ENCODE assay signal across 8 cellular contexts in the genomic region with DNA sequence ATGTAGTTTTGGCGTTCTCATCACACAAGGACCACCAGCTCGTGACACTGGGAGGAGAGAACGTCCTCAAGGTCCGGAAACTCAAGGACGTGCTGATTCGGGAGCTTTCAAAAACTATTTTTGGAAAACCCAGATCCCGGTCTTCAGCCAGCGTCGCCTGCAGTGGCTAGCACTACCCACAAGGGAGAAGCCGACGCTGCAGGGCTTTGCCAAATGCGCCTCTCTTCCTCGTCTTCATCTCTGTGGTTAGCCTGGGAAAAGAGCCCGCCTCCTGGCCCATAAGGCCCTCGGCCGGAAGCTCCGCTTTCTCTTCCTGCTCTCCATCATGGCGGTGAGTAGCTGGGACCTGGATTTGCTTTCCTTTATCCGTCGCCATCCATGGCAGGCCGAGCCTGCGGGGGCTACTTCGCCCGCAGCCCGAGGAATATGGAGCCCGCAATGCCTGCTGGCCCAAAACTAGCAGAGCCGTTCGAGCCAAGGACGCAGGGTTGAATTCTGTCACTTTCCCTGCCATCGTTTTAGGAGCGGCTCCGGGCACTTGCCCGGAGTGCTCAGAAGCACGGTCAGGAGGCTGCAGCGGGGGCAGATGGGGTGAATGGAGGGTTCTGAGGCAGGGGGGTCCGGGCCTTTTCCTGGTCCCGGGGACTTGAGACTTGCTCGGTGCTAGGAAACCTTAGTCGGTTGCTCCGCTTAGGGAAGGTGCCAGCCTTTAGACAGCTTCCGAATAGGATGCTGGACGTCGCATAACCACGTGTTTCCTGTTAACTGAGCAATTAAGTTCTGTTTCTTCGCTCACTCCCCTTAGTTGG. TPM values are rescaled to one million over a fixed set of nuclear protein-coding genes. Genes with fewer than 3 reads are reported as not detected.
DNase-seq lines count a peak whose midpoint lies in the region; TF ChIP-seq lines count a peak whose summit lies in the region.

RPL11 (plus strand) TSS at position 308 of the 809 bp plus-strand sequence; CDS start at position 326, 18 bp downstream.

- H2AK5ac ChIP-seq in H9 (ENCODE audit: insufficient read length, low read length) = no peak within 1 kb of the TSS

- H3K27me3 ChIP-seq in H9 (ENCODE audit: insufficient read depth, low read length) = no peaks in the 10 kb centered on the region
- H3K27me3 ChIP-seq in MG63 = no peaks in the 10 kb centered on the region
- H3K27me3 ChIP-seq in stomach smooth muscle (ENCODE audit: control insufficient read depth in 1 of 2, insufficient read depth in 2 of 2, low read length in 2 of 2) = no peaks in the 10 kb centered on the region

- H3K36me3 ChIP-seq in ES-I3 (ENCODE audit: insufficient read depth, low read length) (peaks cover 43% of the 10 kb centered on the region), MG63 (peaks cover 49% of the 10 kb centered on the region), stomach smooth muscle (ENCODE audit: control insufficient read depth in 2 of 2, insufficient read depth in 2 of 2, low read length in 2 of 2) (peaks cover 35 to 37% of the 10 kb centered on the region in 2 donors)

- H4K91ac ChIP-seq in H9 (ENCODE audit: insufficient read length, low read depth, low read length) = no peak within 1 kb of the TSS

- no peak within 1 kb of the TSS for H2BK12ac ChIP-seq in H9 (ENCODE audit: insufficient read length, low read depth, low read length)

- H3K4me3 ChIP-seq in MG63 (peak within 1 kb of the TSS; percentile 97), fibroblast of villous mesenchyme (ENCODE audit: low read depth, low read length) (peak within 1 kb of the TSS; percentile 97), stomach smooth muscle (ENCODE audit: low read length in 2 of 2) (peak within 1 kb of the TSS; percentile 97 to 100)

- H4K20me1 ChIP-seq in H9 (ENCODE audit: control insufficient read depth, insufficient read depth, insufficient read length) = no peaks in the 10 kb centered on the region

- H3K56ac ChIP-seq in H9 (ENCODE audit: insufficient read length, low read depth, low read length) = no peak within 1 kb of the TSS

- TF ChIP-seq CTCF in H9 (conservative IDR thresholded peaks at IDR 0.05) = peak; percentile 75
- TF ChIP-seq CTCF in fibroblast of villous mesenchyme (IDR thresholded peaks at IDR 0.05; ENCODE audit: insufficient read depth, low read depth, low read length) = peak; percentile 73
- peak; percentile 74 for TF ChIP-seq CTCF in neural crest cell (conservative IDR thresholded peaks at IDR 0.05)

- H3K79me2 ChIP-seq in H9 (ENCODE audit: insufficient read depth, low read length) = peaks cover 37% of the 10 kb centered on the region; the same call in 1 of the 2 replicates

- no peak within 1 kb of the TSS for H3K4ac ChIP-seq in H9 (ENCODE audit: low read depth, low read length)

- peaks cover 6% of the 10 kb centered on the region for H3K23me2 ChIP-seq in H9 (ENCODE audit: insufficient read length, low read depth, low read length, poor library complexity, severe bottlenecking)

- no peak within 1 kb of the TSS for H2BK120ac ChIP-seq in H9 (ENCODE audit: low read depth, low read length, poor library complexity, severe bottlenecking)

- peak within 1 kb of the TSS; percentile 73 for H3K4me2 ChIP-seq in H9 (ENCODE audit: insufficient read depth, insufficient read length, low read length)

- H3K9ac ChIP-seq in ES-I3 (ENCODE audit: low read depth, low read length) = peak within 1 kb of the TSS; percentile 88
- H3K9ac ChIP-seq in H9 (ENCODE audit: extremely low read depth, insufficient read length, low read length) = peak within 1 kb of the TSS; percentile 93
- peak within 1 kb of the TSS; percentile 95 to 96 for H3K9ac ChIP-seq in stomach smooth muscle (ENCODE audit: low read length in 2 of 2)

- H3K14ac ChIP-seq in H9 (ENCODE audit: insufficient read depth, low read length) = peak within 1 kb of the TSS; percentile 65

- H2AFZ ChIP-seq in H9 (ENCODE audit: low read length) = no peak within 1 kb of the TSS

- peaks cover 10 to 11% of the 10 kb centered on the region in 2 experiments; a peak in 4 of 5 replicates for H3K9me3 Mint-ChIP-seq in H9
- H3K9me3 Mint-ChIP-seq in neural crest cell = no peaks in the 10 kb centered on the region

- H2BK5ac ChIP-seq in H9 (ENCODE audit: insufficient read length, low read length) = peak within 1 kb of the TSS; percentile 67

- H3K23ac ChIP-seq in H9 (ENCODE audit: insufficient read length, low read depth, low read length) = no peak within 1 kb of the TSS

- H3K9me3 ChIP-seq in ES-I3 (ENCODE audit: control insufficient read depth, insufficient read depth, low read length) = no peaks in the 10 kb centered on the region
- no peaks in the 10 kb centered on the region for H3K9me3 ChIP-seq in H9 (ENCODE audit: control insufficient read depth, low read depth, low read length)
- H3K9me3 ChIP-seq in MG63 = no peaks in the 10 kb centered on the region
- no peaks in the 10 kb centered on the region for H3K9me3 ChIP-seq in stomach smooth muscle (ENCODE audit: control insufficient read depth in 2 of 2, low read length in 2 of 2)

- peaks cover 37 to 40% of the 10 kb centered on the region in 2 experiments for H3K4me1 Mint-ChIP-seq in H9
- peaks cover 46% of the 10 kb centered on the region for H3K4me1 Mint-ChIP-seq in neural crest cell

- DNase-seq in H9 = peak; percentile 94
- DNase-seq in MG63 = peak; percentile 94
- peak; percentile 94 for DNase-seq in SIG-M5 treated with dmso at 0.1 percent for 504 hours (lab: John Stamatoyannopoulos, UW; ENCODE audit: unreplicated experiment)
- peak; percentile 83 for DNase-seq in activated gamma-delta T cell treated with Interleukin-2 at 50 U/mL for 16 hours
- peak; percentile 97 for DNase-seq in fibroblast of villous mesenchyme (ENCODE audit: low read depth)
- peak; percentile 81 for DNase-seq in neural crest cell (ENCODE audit: low read depth, low spot score)

- peak within 1 kb of the TSS; percentile 55 for H3K18ac ChIP-seq in H9 (ENCODE audit: insufficient read length, low read depth, low read length)

- peaks cover 10% of the 10 kb centered on the region for H3K4me1 ChIP-seq in ES-I3 (ENCODE audit: insufficient read depth, low read length)
- peaks cover 4% of the 10 kb centered on the region; the same call in 1 of the 2 replicates for H3K4me1 ChIP-seq in H9 (ENCODE audit: insufficient read depth, low read length)
- peaks cover 17% of the 10 kb centered on the region for H3K4me1 ChIP-seq in stomach smooth muscle (ENCODE audit: control insufficient read depth, insufficient read depth, low read length)

- H2BK15ac ChIP-seq in H9 (ENCODE audit: low read depth, low read length) = no peak within 1 kb of the TSS

- H3K27ac Mint-ChIP-seq in H9 (peak within 1 kb of the TSS; percentile 96 to 99 (median 97)), neural crest cell (ENCODE audit: unreplicated experiment) (peak within 1 kb of the TSS; percentile 100)

- H3K27ac ChIP-seq in H9 (ENCODE audit: insufficient read length, low read depth, low read length) (no peak within 1 kb of the TSS), stomach smooth muscle (ENCODE audit: low read length) (peak within 1 kb of the TSS; percentile 90)

- H3K36me3 Mint-ChIP-seq in H9 (ENCODE audit: insufficient read depth in 1 of 3, low read depth in 3 of 3) (peaks cover 47% of the 10 kb centered on the region in 3 experiments), neural crest cell (ENCODE audit: low read depth) (peaks cover 38% of the 10 kb centered on the region)

- H3K4me3 Mint-ChIP-seq in H9 (peak within 1 kb of the TSS; percentile 96 to 97), neural crest cell (peak within 1 kb of the TSS; percentile 99)

- peak within 1 kb of the TSS; percentile 31 for H4K5ac ChIP-seq in H9 (ENCODE audit: insufficient read length, low read depth, low read length)

- H2BK20ac ChIP-seq in H9 (ENCODE audit: low read depth, low read length, poor library complexity, severe bottlenecking) = no peak within 1 kb of the TSS

- peaks cover 18% of the 10 kb centered on the region for H3K79me1 ChIP-seq in H9 (ENCODE audit: insufficient read depth, low read depth, low read length, poor library complexity, severe bottlenecking)

- no peak within 1 kb of the TSS for H4K8ac ChIP-seq in H9 (replicated peaks; ENCODE audit: insufficient read length, low read depth, low read length)

- WGBS in H9 (ENCODE audit: extremely low coverage, insufficient read length, low lambda C conversion rate) = no CpG with 5 or more reads among the region's 45 CpGs

- H3T11ph ChIP-seq in H9 (ENCODE audit: low read length) = no peak within 1 kb of the TSS

- H3K27me3 Mint-ChIP-seq in H9 (ENCODE audit: low read depth) = peaks cover 4% of the 10 kb centered on the region; the same call in 1 of the 2 replicates
- no peaks in the 10 kb centered on the region for H3K27me3 Mint-ChIP-seq in neural crest cell (ENCODE audit: low read depth)

RNA-seq across cellular contexts. Expression of gene RPL11, which starts in this region (rescaled TPM):
- total RNA-seq in H9 (2021) = 1,617 and 1,618 TPM in 2 replicates
- 858 and 903 TPM in 2 replicates for total RNA-seq in MG63 (2014; rRNA removed; shearing (Covaris generic); ENCODE audit: low replicate concordance)
- 521 and 592 TPM in 2 replicates for total RNA-seq in fibroblast of villous mesenchyme
- 1,184 and 1,252 TPM in 2 replicates for total RNA-seq in neural crest cell
